In genomic region chr14:101835566-101835965, GRCh38 we compare ENCODE assay signal across 11 cellular contexts.
DNase-seq lines count a peak whose midpoint lies in the region; ATAC-seq and TF ChIP-seq lines count a peak whose summit lies in the region.
"Had no signal": no experiment of that assay in that cellular context is flagged by ENCODE, and none has a peak within 500 bp of the region (broad histone marks: within the 10 kb centered on the region; RNA-seq: fewer than 3 reads in every experiment).

No MANE protein-coding gene starts in this region.

- no peak for ATAC-seq in activated CD8-positive, alpha-beta T cell treated with anti-CD3 and anti-CD28 coated beads for 36 hours
- no peak for ATAC-seq in activated CD8-positive, alpha-beta T cell treated with anti-CD3 and anti-CD28 coated beads, Interleukin-2, amount 10 ng/mL, durations not matched to agents 7 days and 5 days
- no peak for ATAC-seq in activated naive CD4-positive, alpha-beta T cell treated with anti-CD3 and anti-CD28 coated beads, Interleukin-2, amount 50 U/mL, for 72 hours
- no peak for ATAC-seq in lower lobe of right lung
- no peak for ATAC-seq in mucosa of descending colon

- no peak for TF ChIP-seq CTCF in activated CD8-positive, alpha-beta T cell treated with anti-CD3 and anti-CD28 coated beads for 36 hours (IDR thresholded peaks at IDR 0.05)
- TF ChIP-seq CTCF in lower lobe of right lung (IDR thresholded peaks at IDR 0.05) (no peak), stomach (IDR thresholded peaks at IDR 0.05) (no peak), mucosa of descending colon (IDR thresholded peaks at IDR 0.05) (no peak)

- H3K4me3 ChIP-seq in lower lobe of right lung (no peak overlapping the region), stomach (no peak overlapping the region), mucosa of descending colon (no peak overlapping the region)

- POLR2A ChIA-PET in activated CD8-positive, alpha-beta T cell treated with anti-CD3 and anti-CD28 coated beads for 36 hours (lab: Charles Lee) = interaction anchor here (0.5 to 5.8 kb wide), 9 partner anchors 10 to 99 kb away, joined by 3 to 79 read pairs (median 3); no protein-coding TSS in a partner anchor
- POLR2A ChIA-PET in activated CD8-positive, alpha-beta T cell treated with anti-CD3 and anti-CD28 coated beads, Interleukin-2, amount 10 ng/mL, durations not matched to agents 7 days and 5 days (lab: Charles Lee) = interaction anchor here (1.3 to 3.5 kb wide), 6 partner anchors 9 to 76 kb away, joined by 3 to 19 read pairs (median 6); no protein-coding TSS in a partner anchor

- peak overlapping the region; percentile 80 for H3K27ac Mint-ChIP-seq in activated CD8-positive, alpha-beta T cell treated with anti-CD3 and anti-CD28 coated beads for 36 hours
- H3K27ac Mint-ChIP-seq in activated CD8-positive, alpha-beta T cell treated with anti-CD3 and anti-CD28 coated beads, Interleukin-2, amount 10 ng/mL, durations not matched to agents 7 days and 5 days = no peak overlapping the region
- peak overlapping the region; percentile 48 to 91 for H3K27ac Mint-ChIP-seq in activated naive CD4-positive, alpha-beta T cell treated with anti-CD3 and anti-CD28 coated beads, Interleukin-2, amount 50 U/mL, for 72 hours

- H3K4me1 ChIP-seq in lower lobe of right lung (peaks cover 29% of the 10 kb centered on the region), stomach (peaks cover 48 to 96% (median 73%) of the 10 kb centered on the region in 4 donors), mucosa of descending colon (ENCODE audit: low read depth) (peaks cover 25% of the 10 kb centered on the region)

- TF ChIP-seq EP300 in stomach (IDR thresholded peaks at IDR 0.05) = no peak

- H3K9me3 ChIP-seq in lower lobe of right lung (no peaks in the 10 kb centered on the region), stomach (no peaks in the 10 kb centered on the region), mucosa of descending colon (no peaks in the 10 kb centered on the region)

- H3K36me3 ChIP-seq in lower lobe of right lung = peaks cover 6% of the 10 kb centered on the region
- peaks cover 0 to 9% (median 0%) of the 10 kb centered on the region in 4 donors for H3K36me3 ChIP-seq in stomach
- no peaks in the 10 kb centered on the region for H3K36me3 ChIP-seq in mucosa of descending colon (ENCODE audit: low read depth)

- H3K4me1 Mint-ChIP-seq in activated CD8-positive, alpha-beta T cell treated with anti-CD3 and anti-CD28 coated beads for 36 hours (ENCODE audit: low read depth) = peaks cover 85% of the 10 kb centered on the region
- H3K4me1 Mint-ChIP-seq in activated CD8-positive, alpha-beta T cell treated with anti-CD3 and anti-CD28 coated beads, Interleukin-2, amount 10 ng/mL, durations not matched to agents 7 days and 5 days (ENCODE audit: low read depth) = peaks cover 72% of the 10 kb centered on the region

- CTCF ChIA-PET in activated CD8-positive, alpha-beta T cell treated with anti-CD3 and anti-CD28 coated beads for 36 hours (lab: Charles Lee) = interaction anchor here (1.1 to 2.6 kb wide), 6 partner anchors 9 to 128 kb away, joined by 3 to 10 read pairs (median 4); no protein-coding TSS in a partner anchor
- CTCF ChIA-PET in activated CD8-positive, alpha-beta T cell treated with anti-CD3 and anti-CD28 coated beads, Interleukin-2, amount 10 ng/mL, durations not matched to agents 7 days and 5 days (lab: Charles Lee) = interaction anchor here (1.1 to 1.2 kb wide), 2 partner anchors 64 to 65 kb away, joined by 4 read pairs; no protein-coding TSS in a partner anchor

- no peaks in the 10 kb centered on the region for H3K27me3 Mint-ChIP-seq in activated CD8-positive, alpha-beta T cell treated with anti-CD3 and anti-CD28 coated beads for 36 hours
- no peaks in the 10 kb centered on the region for H3K27me3 Mint-ChIP-seq in activated CD8-positive, alpha-beta T cell treated with anti-CD3 and anti-CD28 coated beads, Interleukin-2, amount 10 ng/mL, durations not matched to agents 7 days and 5 days (ENCODE audit: low read depth)

- H3K4me3 Mint-ChIP-seq in activated CD8-positive, alpha-beta T cell treated with anti-CD3 and anti-CD28 coated beads for 36 hours = no peak overlapping the region
- no peak overlapping the region for H3K4me3 Mint-ChIP-seq in activated CD8-positive, alpha-beta T cell treated with anti-CD3 and anti-CD28 coated beads, Interleukin-2, amount 10 ng/mL, durations not matched to agents 7 days and 5 days

- no peak for DNase-seq in activated CD8-positive, alpha-beta T cell treated with anti-CD3 and anti-CD28 coated beads for 36 hours
- no peak for DNase-seq in activated CD8-positive, alpha-beta T cell treated with anti-CD3 and anti-CD28 coated beads, Interleukin-2, amount 10 ng/mL, durations not matched to agents 7 days and 5 days
- DNase-seq in activated naive CD4-positive, alpha-beta T cell treated with anti-CD3 and anti-CD28 coated beads, Interleukin-2, amount 50 U/mL, for 72 hours (ENCODE audit: low spot score in 2 of 2) = no peak
- no peak for DNase-seq in lower lobe of right lung
- DNase-seq in stomach = no peak
- no peak for DNase-seq in mucosa of descending colon
- DNase-seq in NCI-H2227 treated with DMSO at 0.1 percent for 48 hours (lab: John Stamatoyannopoulos, UW) = no peak
- no peak for DNase-seq in GM19240 (ENCODE audit: insufficient read length, low spot score)
- DNase-seq: activated CD4-positive, CD25-positive, alpha-beta regulatory T cell; activated effector memory CD4-positive, alpha-beta T cell treated with anti-CD3 and anti-CD28 coated beads, Interleukin-2, amount 50 U/mL, for 16 hours; NCI-H2029 had no signal

- WGBS in stomach, 5 donors = 87 to 91% (median 90%) methylated on average over 11 of the region's 11 CpGs

- intact Hi-C loops in activated CD8-positive, alpha-beta T cell treated with anti-CD3 and anti-CD28 coated beads for 36 hours (cut with micrococcal nuclease) = no loop called here
- intact Hi-C loops in lower lobe of right lung (cut with DNase I) (no loop called here), stomach (cut with DNase I; ENCODE audit: low total_unique reads) (no loop called here), mucosa of descending colon (cut with DNase I, micrococcal nuclease) (no loop called here)

- no peak for TF ChIP-seq POLR2A in stomach (IDR thresholded peaks at IDR 0.05)

- peaks cover 37% of the 10 kb centered on the region for H3K36me3 Mint-ChIP-seq in activated CD8-positive, alpha-beta T cell treated with anti-CD3 and anti-CD28 coated beads for 36 hours (ENCODE audit: low read depth)
- peaks cover 41% of the 10 kb centered on the region for H3K36me3 Mint-ChIP-seq in activated CD8-positive, alpha-beta T cell treated with anti-CD3 and anti-CD28 coated beads, Interleukin-2, amount 10 ng/mL, durations not matched to agents 7 days and 5 days (ENCODE audit: low read depth)
- peaks cover 2 to 17% of the 10 kb centered on the region in 2 donors for H3K36me3 Mint-ChIP-seq in activated naive CD4-positive, alpha-beta T cell treated with anti-CD3 and anti-CD28 coated beads, Interleukin-2, amount 50 U/mL, for 72 hours

- H3K9me3 Mint-ChIP-seq in activated CD8-positive, alpha-beta T cell treated with anti-CD3 and anti-CD28 coated beads for 36 hours = no peaks in the 10 kb centered on the region
- H3K9me3 Mint-ChIP-seq in activated CD8-positive, alpha-beta T cell treated with anti-CD3 and anti-CD28 coated beads, Interleukin-2, amount 10 ng/mL, durations not matched to agents 7 days and 5 days (ENCODE audit: insufficient read depth) = no peaks in the 10 kb centered on the region
- H3K9me3 Mint-ChIP-seq in activated naive CD4-positive, alpha-beta T cell treated with anti-CD3 and anti-CD28 coated beads, Interleukin-2, amount 50 U/mL, for 72 hours = no peaks in the 10 kb centered on the region

- H3K27ac ChIP-seq in lower lobe of right lung = peak overlapping the region; percentile 37
- H3K27ac ChIP-seq in stomach = peak overlapping the region; percentile 15 to 73 (median 73)

- H3K27me3 ChIP-seq in lower lobe of right lung (ENCODE audit: low read depth) (no peaks in the 10 kb centered on the region), stomach (no peaks in the 10 kb centered on the region)
